In the genomic region with DNA sequence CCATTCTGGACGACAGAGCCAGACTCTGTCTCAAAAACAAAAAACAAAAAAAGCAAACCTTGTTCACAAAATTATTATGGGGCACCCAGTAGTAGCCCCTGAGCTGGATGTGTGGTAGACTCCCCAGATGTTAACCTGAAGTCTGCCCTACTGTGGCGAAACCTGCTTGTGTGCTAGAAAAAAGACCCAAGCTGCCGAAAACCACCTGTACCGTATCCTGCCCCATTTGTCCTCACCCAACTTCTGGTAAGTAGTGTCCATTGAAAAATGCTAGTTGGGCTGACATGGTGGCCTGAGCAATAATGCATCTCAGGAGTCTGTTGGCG, we compare ENCODE assay signal across 9 cellular contexts. TPM values are rescaled to one million over a fixed set of nuclear protein-coding genes. Genes with fewer than 3 reads are reported as not detected.
A peak's percentile ranks its signal among the peaks of the same experiment; 100 is the strongest.
DNase-seq lines count a peak whose midpoint lies in the region; ATAC-seq and TF ChIP-seq lines count a peak whose summit lies in the region.
"Had no signal": no experiment of that assay in that cellular context is flagged by ENCODE, and none has a peak within 500 bp of the region (broad histone marks: within the 10 kb centered on the region; RNA-seq: fewer than 3 reads in every experiment).

No MANE protein-coding gene starts in this region.

- 93 to 94% methylated on average over 5 of the region's 5 CpGs for WGBS in heart right ventricle, 2 donors

- DNase-seq in GM13977 (ENCODE audit: low spot score) (peak; percentile 44), NCI-H82 treated with DMSO at 0.1 percent for 48 hours (lab: John Stamatoyannopoulos, UW; ENCODE audit: unreplicated experiment) (no peak), heart right ventricle (no peak)
- DNase-seq in effector memory CD4-positive, alpha-beta T cell: no peak
- no peak for DNase-seq in stimulated activated CD8-positive, alpha-beta memory T cell treated with anti-CD3 and anti-CD28 coated beads, Interleukin-4, amount 100 ng/mL, for 48 hours
- DNase-seq in activated effector memory CD4-positive, alpha-beta T cell treated with Interleukin-2 at 50 U/mL for 16 hours: no peak
- DNase-seq: H9 had no signal

- in situ Hi-C loops in GM13977 (cut with MboI; ENCODE audit: low pct_unique_long_range_greater_than_20kb, low sequenced_read_pairs, unreplicated experiment): no loop called here

- TF ChIP-seq CTCF in GM13977 (IDR thresholded peaks at IDR 0.05; ENCODE audit: extremely low read depth, insufficient read depth, missing control alignments): no peak
- TF ChIP-seq CTCF in heart right ventricle (IDR thresholded peaks at IDR 0.05): no peak

- no peaks in the 10 kb centered on the region for H3K27me3 ChIP-seq in effector memory CD4-positive, alpha-beta T cell (replicated peaks; ENCODE audit: control insufficient read depth, insufficient read depth, low read length, poor library complexity, severe bottlenecking)
- H3K27me3 ChIP-seq in heart right ventricle: peaks cover 0 to 26% (median 0%) of the 10 kb centered on the region in 7 donors

- H3K9me3 ChIP-seq in effector memory CD4-positive, alpha-beta T cell (ENCODE audit: control insufficient read depth, low read length): no peaks in the 10 kb centered on the region
- H3K9me3 ChIP-seq in heart right ventricle: no peaks in the 10 kb centered on the region

- ATAC-seq in GM21526 (IDR thresholded peaks at IDR 0.05; ENCODE audit: low FRiP score, unreplicated experiment) (peak; percentile 40), HG03439 (IDR thresholded peaks at IDR 0.05; ENCODE audit: unreplicated experiment) (peak; percentile 32), heart right ventricle (no peak)

- peak overlapping the region; percentile 19 for H3K27ac ChIP-seq in effector memory CD4-positive, alpha-beta T cell (ENCODE audit: insufficient read depth, low read length, poor library complexity, severe bottlenecking)
- H3K27ac ChIP-seq in heart right ventricle: peak overlapping the region in 1 of 10 donors; percentile 76

- peaks cover 22% of the 10 kb centered on the region for H3K4me1 ChIP-seq in effector memory CD4-positive, alpha-beta T cell (ENCODE audit: control insufficient read depth, insufficient read depth, low read length, poor library complexity, severe bottlenecking)
- peaks cover 5 to 73% (median 42%) of the 10 kb centered on the region in 9 donors for H3K4me1 ChIP-seq in heart right ventricle

- peak overlapping the region; percentile 41 for H3K4me3 ChIP-seq in effector memory CD4-positive, alpha-beta T cell (ENCODE audit: insufficient read depth, low read depth, low read length, poor library complexity, severe bottlenecking)
- H3K4me3 ChIP-seq in heart right ventricle: no peak overlapping the region

- intact Hi-C loops in heart right ventricle (cut with DNase I): loop anchor here in 4 of 10 donors (5.0 to 10.0 kb wide), 4 partner anchors 90 to 390 kb away; a partner anchor contains a TSS

- no peaks in the 10 kb centered on the region for H3K36me3 ChIP-seq in effector memory CD4-positive, alpha-beta T cell (ENCODE audit: control insufficient read depth, insufficient read depth, low read length)
- no peaks in the 10 kb centered on the region for H3K36me3 ChIP-seq in heart right ventricle

RNA-seq across cellular contexts. Expression of a gene that starts 9.1 kb away (rescaled TPM):
- total RNA-seq in heart right ventricle: 1 to 10 TPM in 7 of 10 donors, under 1 TPM in 3; 0.22 to 3.8 (median 1.5) TPM
- under 1 TPM; 0.22 to 0.78 TPM for polyA plus RNA-seq in heart right ventricle

Comparison
In these comparisons a context has a peak if more than half of its experiments do, and no peak if none do; other contexts are left out.
1. ATAC-seq: peak in GM21526 (single experiment) and HG03439 (single experiment); none in heart right ventricle (0 of 8).